8 cellular contexts compared by ENCODE assay signal in the genomic region with DNA sequence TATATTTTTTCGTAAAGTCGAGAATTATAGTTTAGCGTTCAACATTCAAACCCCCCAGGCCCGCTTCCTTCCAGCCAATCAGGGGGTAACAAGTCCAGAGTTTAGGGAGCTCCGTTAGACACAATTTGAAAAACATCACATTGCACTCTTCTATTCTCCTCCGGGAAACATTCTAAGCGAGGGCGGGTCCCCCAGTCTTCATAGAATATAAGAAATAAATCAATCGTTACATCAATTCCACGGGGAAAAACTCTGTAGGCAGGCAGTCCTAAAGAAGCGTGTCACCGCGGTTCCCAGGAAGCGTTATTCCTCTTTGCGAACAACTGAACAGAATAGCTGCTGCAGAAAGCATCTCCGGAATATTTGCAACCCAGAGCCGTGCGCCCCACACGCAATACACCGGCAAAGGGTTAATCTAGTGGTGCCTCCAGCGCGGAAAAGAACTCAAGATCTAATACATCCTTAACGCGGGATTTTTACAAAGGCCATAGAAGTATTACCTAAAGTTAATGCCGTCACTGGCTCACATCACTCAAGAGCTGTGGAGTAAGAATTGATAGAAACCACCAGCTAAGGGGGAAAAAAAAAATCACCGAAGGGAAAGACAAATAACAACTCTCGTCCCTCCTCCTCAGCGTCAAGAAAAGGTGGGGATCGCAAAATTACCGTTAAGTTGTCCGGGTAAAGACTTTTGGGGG.
DNase-seq lines count a peak whose midpoint lies in the region; ATAC-seq and TF ChIP-seq lines count a peak whose summit lies in the region.

No MANE protein-coding gene starts in this region.

- peaks cover 4% of the 10 kb centered on the region; the same call in 1 of the 2 replicates for H3K36me3 ChIP-seq in Loucy (ENCODE audit: insufficient read depth, low read length)

- H3K4me3 ChIP-seq in Loucy (ENCODE audit: low read length, poor library complexity, severe bottlenecking): peak overlapping the region; percentile 87

- peaks cover 19% of the 10 kb centered on the region for H3K27me3 ChIP-seq in Loucy (ENCODE audit: insufficient read depth, low read length, poor library complexity, severe bottlenecking)

- peak overlapping the region; percentile 98 for H3K9ac ChIP-seq in Loucy (ENCODE audit: low read depth, low read length, poor library complexity, severe bottlenecking)

- H3K4me1 ChIP-seq in Loucy (ENCODE audit: insufficient read depth, low read length, poor library complexity, severe bottlenecking): peaks cover 46% of the 10 kb centered on the region

- no peak for TF ChIP-seq CTCF in Loucy (conservative IDR thresholded peaks at IDR 0.05; ENCODE audit: low read length)
- no peak for TF ChIP-seq CTCF in VCaP (conservative IDR thresholded peaks at IDR 0.05)
- no peak for TF ChIP-seq CTCF in mesothelial cell of epicardium (IDR thresholded peaks at IDR 0.05; ENCODE audit: unreplicated experiment)

- H3K9me3 Mint-ChIP-seq in mesothelial cell of epicardium: no peaks in the 10 kb centered on the region

- H3K9me2 ChIP-seq in Loucy (replicated peaks; ENCODE audit: low read depth, low read length): no peaks in the 10 kb centered on the region

- peak overlapping the region; percentile 100 for H3K4me3 Mint-ChIP-seq in mesothelial cell of epicardium

- no peak overlapping the region for H2AFZ ChIP-seq in Loucy (ENCODE audit: low read length)

- H4K20me1 ChIP-seq in Loucy (ENCODE audit: insufficient read depth, low read length, poor library complexity, severe bottlenecking): peaks cover 81% of the 10 kb centered on the region

- DNase-seq in DMS79 treated with DMSO at 0.1 percent for 48 hours (lab: John Stamatoyannopoulos, UW): peak; percentile 64
- DNase-seq in ecto neural progenitor cell (ENCODE audit: low spot score): peak; percentile 53
- DNase-seq in mesothelial cell of epicardium (ENCODE audit: low spot score in 2 of 2, unreplicated experiment in 2 of 2): peak in 1 of 2 experiments; percentile 46
- peak; percentile 60 for DNase-seq in superior temporal gyrus (ENCODE audit: extremely low spot score)

- H3K27me3 Mint-ChIP-seq in mesothelial cell of epicardium (ENCODE audit: low read depth): no peaks in the 10 kb centered on the region

- peaks cover 97% of the 10 kb centered on the region for H3K79me2 ChIP-seq in Loucy (ENCODE audit: insufficient read depth, low read length)

- peak overlapping the region; percentile 85 for H3K27ac Mint-ChIP-seq in mesothelial cell of epicardium

- no peaks in the 10 kb centered on the region for H3K9me3 ChIP-seq in Loucy (ENCODE audit: insufficient read depth, low read depth, low read length)

- H3F3A ChIP-seq in Loucy (ENCODE audit: low read depth): peaks cover 6% of the 10 kb centered on the region

- peaks cover 23% of the 10 kb centered on the region for H3K4me1 Mint-ChIP-seq in mesothelial cell of epicardium

- no peaks in the 10 kb centered on the region for H3K36me3 Mint-ChIP-seq in mesothelial cell of epicardium

- H3K4me2 ChIP-seq in Loucy (ENCODE audit: low read depth, low read length, poor library complexity, severe bottlenecking): peak overlapping the region; percentile 81

- ATAC-seq in GM18502 (IDR thresholded peaks at IDR 0.05; ENCODE audit: poor library complexity, unreplicated experiment) (no peak), HG02759 (IDR thresholded peaks at IDR 0.05; ENCODE audit: unreplicated experiment) (no peak)

- peak overlapping the region; percentile 96 for H3K27ac ChIP-seq in VCaP
